ENCODE assay signal across 1 cellular context in genomic region chr1:52056110-52056936, GRCh38.
TF ChIP-seq lines count a peak whose summit lies in the region.

TSS of gene BTF3L4 (plus strand) at chr1:52056295. CDS start at chr1:52059848, 3,553 bp downstream.

TF ChIP-seq in WTC11, 78 proteins besides CTCF, POLR2A, EP300 and RAD21 (continued from another document):
- TF ChIP-seq NFE2L1 (CRISPR knock-in tag; IDR thresholded peaks at IDR 0.05) (peak; percentile 78; the same call in 1 of the 2 replicates), TP53 (CRISPR knock-in tag; IDR thresholded peaks at IDR 0.05) (0 out of 2 replicates have a peak, but pooled peaks have one; percentile 75), GTF2I (CRISPR knock-in tag; conservative IDR thresholded peaks at IDR 0.05) (peak; percentile 47; the same call in 1 of the 2 replicates), MYBL2 (CRISPR knock-in tag; IDR thresholded peaks at IDR 0.05) (peak; percentile 91; the same call in 1 of the 2 replicates), IRF1 (CRISPR knock-in tag; IDR thresholded peaks at IDR 0.05) (no peak), TCF7 (CRISPR knock-in tag; IDR thresholded peaks at IDR 0.05; ENCODE audit: low read depth) (no peak), ZNF232 (CRISPR knock-in tag; IDR thresholded peaks at IDR 0.05) (no peak), ZMAT4 (CRISPR knock-in tag; IDR thresholded peaks at IDR 0.05) (no peak), PREB (CRISPR knock-in tag; IDR thresholded peaks at IDR 0.05; ENCODE audit: borderline replicate concordance) (0 out of 2 replicates have a peak, but pooled peaks have one; percentile 23), ZNF219 (CRISPR knock-in tag; IDR thresholded peaks at IDR 0.05; ENCODE audit: borderline replicate concordance) (peak; percentile 55; the same call in 1 of the 2 replicates), NFYB (CRISPR knock-in tag; conservative IDR thresholded peaks at IDR 0.05; ENCODE audit: low read depth) (0 out of 2 replicates have a peak, but pooled peaks have one; percentile 47), ARID4B (CRISPR knock-in tag; IDR thresholded peaks at IDR 0.05; ENCODE audit: borderline replicate concordance) (peak; percentile 87), MXD4 (CRISPR knock-in tag; IDR thresholded peaks at IDR 0.05; ENCODE audit: borderline replicate concordance) (no peak), FOXK1 (CRISPR knock-in tag; IDR thresholded peaks at IDR 0.05) (peak; percentile 62), TEAD1 (CRISPR knock-in tag; IDR thresholded peaks at IDR 0.05) (peak; percentile 36; the same call in 1 of the 2 replicates), SMAD4 (CRISPR knock-in tag; IDR thresholded peaks at IDR 0.05) (no peak), FOXP1 (CRISPR knock-in tag; IDR thresholded peaks at IDR 0.05; ENCODE audit: borderline replicate concordance) (peak; percentile 90; the same call in 1 of the 2 replicates), USF1 (CRISPR knock-in tag; IDR thresholded peaks at IDR 0.05) (peak; percentile 89), NFATC4 (CRISPR knock-in tag; IDR thresholded peaks at IDR 0.05) (0 out of 2 replicates have a peak, but pooled peaks have one; percentile 49), ZNF121 (CRISPR knock-in tag; IDR thresholded peaks at IDR 0.05) (peak; percentile 44; the same call in 1 of the 2 replicates), SP1 (CRISPR knock-in tag; conservative IDR thresholded peaks at IDR 0.05) (peak; percentile 72; the same call in 1 of the 2 replicates), ZNF671 (CRISPR knock-in tag; IDR thresholded peaks at IDR 0.05) (0 out of 2 replicates have a peak, but pooled peaks have one; percentile 37), NR2C2 (CRISPR knock-in tag; IDR thresholded peaks at IDR 0.05) (no peak)
- TF ChIP-seq, protein P1, sequence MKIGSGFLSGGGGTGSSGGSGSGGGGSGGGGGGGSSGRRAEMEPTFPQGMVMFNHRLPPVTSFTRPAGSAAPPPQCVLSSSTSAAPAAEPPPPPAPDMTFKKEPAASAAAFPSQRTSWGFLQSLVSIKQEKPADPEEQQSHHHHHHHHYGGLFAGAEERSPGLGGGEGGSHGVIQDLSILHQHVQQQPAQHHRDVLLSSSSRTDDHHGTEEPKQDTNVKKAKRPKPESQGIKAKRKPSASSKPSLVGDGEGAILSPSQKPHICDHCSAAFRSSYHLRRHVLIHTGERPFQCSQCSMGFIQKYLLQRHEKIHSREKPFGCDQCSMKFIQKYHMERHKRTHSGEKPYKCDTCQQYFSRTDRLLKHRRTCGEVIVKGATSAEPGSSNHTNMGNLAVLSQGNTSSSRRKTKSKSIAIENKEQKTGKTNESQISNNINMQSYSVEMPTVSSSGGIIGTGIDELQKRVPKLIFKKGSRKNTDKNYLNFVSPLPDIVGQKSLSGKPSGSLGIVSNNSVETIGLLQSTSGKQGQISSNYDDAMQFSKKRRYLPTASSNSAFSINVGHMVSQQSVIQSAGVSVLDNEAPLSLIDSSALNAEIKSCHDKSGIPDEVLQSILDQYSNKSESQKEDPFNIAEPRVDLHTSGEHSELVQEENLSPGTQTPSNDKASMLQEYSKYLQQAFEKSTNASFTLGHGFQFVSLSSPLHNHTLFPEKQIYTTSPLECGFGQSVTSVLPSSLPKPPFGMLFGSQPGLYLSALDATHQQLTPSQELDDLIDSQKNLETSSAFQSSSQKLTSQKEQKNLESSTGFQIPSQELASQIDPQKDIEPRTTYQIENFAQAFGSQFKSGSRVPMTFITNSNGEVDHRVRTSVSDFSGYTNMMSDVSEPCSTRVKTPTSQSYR (CRISPR knock-in tag; IDR thresholded peaks at IDR 0.05): peak; percentile 72; the same call in 1 of the 2 replicates
- TF ChIP-seq, protein P2, sequence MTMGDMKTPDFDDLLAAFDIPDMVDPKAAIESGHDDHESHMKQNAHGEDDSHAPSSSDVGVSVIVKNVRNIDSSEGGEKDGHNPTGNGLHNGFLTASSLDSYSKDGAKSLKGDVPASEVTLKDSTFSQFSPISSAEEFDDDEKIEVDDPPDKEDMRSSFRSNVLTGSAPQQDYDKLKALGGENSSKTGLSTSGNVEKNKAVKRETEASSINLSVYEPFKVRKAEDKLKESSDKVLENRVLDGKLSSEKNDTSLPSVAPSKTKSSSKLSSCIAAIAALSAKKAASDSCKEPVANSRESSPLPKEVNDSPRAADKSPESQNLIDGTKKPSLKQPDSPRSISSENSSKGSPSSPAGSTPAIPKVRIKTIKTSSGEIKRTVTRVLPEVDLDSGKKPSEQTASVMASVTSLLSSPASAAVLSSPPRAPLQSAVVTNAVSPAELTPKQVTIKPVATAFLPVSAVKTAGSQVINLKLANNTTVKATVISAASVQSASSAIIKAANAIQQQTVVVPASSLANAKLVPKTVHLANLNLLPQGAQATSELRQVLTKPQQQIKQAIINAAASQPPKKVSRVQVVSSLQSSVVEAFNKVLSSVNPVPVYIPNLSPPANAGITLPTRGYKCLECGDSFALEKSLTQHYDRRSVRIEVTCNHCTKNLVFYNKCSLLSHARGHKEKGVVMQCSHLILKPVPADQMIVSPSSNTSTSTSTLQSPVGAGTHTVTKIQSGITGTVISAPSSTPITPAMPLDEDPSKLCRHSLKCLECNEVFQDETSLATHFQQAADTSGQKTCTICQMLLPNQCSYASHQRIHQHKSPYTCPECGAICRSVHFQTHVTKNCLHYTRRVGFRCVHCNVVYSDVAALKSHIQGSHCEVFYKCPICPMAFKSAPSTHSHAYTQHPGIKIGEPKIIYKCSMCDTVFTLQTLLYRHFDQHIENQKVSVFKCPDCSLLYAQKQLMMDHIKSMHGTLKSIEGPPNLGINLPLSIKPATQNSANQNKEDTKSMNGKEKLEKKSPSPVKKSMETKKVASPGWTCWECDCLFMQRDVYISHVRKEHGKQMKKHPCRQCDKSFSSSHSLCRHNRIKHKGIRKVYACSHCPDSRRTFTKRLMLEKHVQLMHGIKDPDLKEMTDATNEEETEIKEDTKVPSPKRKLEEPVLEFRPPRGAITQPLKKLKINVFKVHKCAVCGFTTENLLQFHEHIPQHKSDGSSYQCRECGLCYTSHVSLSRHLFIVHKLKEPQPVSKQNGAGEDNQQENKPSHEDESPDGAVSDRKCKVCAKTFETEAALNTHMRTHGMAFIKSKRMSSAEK (CRISPR knock-in tag; IDR thresholded peaks at IDR 0.05; ENCODE audit: borderline replicate concordance): no peak
- TF ChIP-seq, protein P3, sequence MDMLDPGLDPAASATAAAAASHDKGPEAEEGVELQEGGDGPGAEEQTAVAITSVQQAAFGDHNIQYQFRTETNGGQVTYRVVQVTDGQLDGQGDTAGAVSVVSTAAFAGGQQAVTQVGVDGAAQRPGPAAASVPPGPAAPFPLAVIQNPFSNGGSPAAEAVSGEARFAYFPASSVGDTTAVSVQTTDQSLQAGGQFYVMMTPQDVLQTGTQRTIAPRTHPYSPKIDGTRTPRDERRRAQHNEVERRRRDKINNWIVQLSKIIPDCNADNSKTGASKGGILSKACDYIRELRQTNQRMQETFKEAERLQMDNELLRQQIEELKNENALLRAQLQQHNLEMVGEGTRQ (CRISPR knock-in tag; IDR thresholded peaks at IDR 0.05): peak; percentile 91
- TF ChIP-seq, protein P4, sequence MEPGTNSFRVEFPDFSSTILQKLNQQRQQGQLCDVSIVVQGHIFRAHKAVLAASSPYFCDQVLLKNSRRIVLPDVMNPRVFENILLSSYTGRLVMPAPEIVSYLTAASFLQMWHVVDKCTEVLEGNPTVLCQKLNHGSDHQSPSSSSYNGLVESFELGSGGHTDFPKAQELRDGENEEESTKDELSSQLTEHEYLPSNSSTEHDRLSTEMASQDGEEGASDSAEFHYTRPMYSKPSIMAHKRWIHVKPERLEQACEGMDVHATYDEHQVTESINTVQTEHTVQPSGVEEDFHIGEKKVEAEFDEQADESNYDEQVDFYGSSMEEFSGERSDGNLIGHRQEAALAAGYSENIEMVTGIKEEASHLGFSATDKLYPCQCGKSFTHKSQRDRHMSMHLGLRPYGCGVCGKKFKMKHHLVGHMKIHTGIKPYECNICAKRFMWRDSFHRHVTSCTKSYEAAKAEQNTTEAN (CRISPR knock-in tag; IDR thresholded peaks at IDR 0.05): peak; percentile 86; the same call in 1 of the 2 replicates
TF ChIP-seq in WTC11: peak in this region for 27.
